Comparison of ENCODE assay signal across 18 cellular contexts in the genomic region with DNA sequence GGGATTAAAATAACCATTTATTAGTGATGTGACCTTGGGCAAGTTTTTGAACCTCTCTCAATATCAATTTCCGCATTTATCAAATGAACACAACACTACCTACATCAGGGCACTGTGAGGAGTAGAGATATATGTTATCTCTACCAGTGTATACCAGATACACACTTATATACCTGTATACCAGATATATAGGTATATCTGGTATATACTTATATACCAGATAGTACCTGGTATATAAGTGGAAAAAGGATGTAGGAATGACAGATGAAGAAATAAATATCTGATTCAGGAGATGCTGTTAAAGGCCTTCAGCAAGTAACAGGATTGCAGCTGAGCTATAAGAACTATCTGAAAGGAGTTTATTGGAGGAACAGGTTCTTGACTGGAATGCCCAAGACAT.
"Had no signal": no experiment of that assay in that cellular context is flagged by ENCODE, and none has a peak within 500 bp of the region (broad histone marks: within the 10 kb centered on the region; RNA-seq: fewer than 3 reads in every experiment).

No MANE protein-coding gene starts in this region.

- H3K9me3 ChIP-seq: neutrophil, pancreas, prostate gland, right lobe of liver, sigmoid colon had no signal

- H3K4me3 ChIP-seq: neural progenitor cell, ovary, pancreas, prostate gland, psoas muscle, right atrium auricular region, right lobe of liver, sigmoid colon, skin epidermis, smooth muscle cell, spleen had no signal

- H3K4me1 ChIP-seq: neural progenitor cell, pancreas, parathyroid adenoma, prostate gland, psoas muscle, right atrium auricular region, right lobe of liver, sigmoid colon, spleen had no signal

- ATAC-seq: naive thymus-derived CD8-positive, alpha-beta T cell; natural killer cell; natural killer cell treated with Interleukin-12 subunit alpha and Interleukin-12 subunit beta and Interleukin-15 and Interleukin-18, amount 100 ng/mL, for 72 hours; pancreas; psoas muscle; right cardiac atrium; right lobe of liver; sciatic nerve had no signal

- H3K27ac ChIP-seq: neural progenitor cell, neutrophil, ovary, pancreas, parathyroid adenoma, prostate gland, psoas muscle, right atrium auricular region, right lobe of liver, sigmoid colon, skin epidermis, spleen had no signal

- H3K36me3 ChIP-seq: neural progenitor cell, neutrophil, ovary, pancreas, prostate gland, right atrium auricular region, right lobe of liver, sigmoid colon, spleen had no signal
